In genomic region chr1:3188150-3188971, GRCh38 we compare ENCODE assay signal across 27 cellular contexts.
A peak's percentile ranks its signal among the peaks of the same experiment; 100 is the strongest.
DNase-seq lines count a peak whose midpoint lies in the region; ATAC-seq, FAIRE-seq and TF ChIP-seq lines count a peak whose summit lies in the region.
"Had no signal": no experiment of that assay in that cellular context is flagged by ENCODE, and none has a peak within 500 bp of the region (broad histone marks: within the 10 kb centered on the region; RNA-seq: fewer than 3 reads in every experiment).

No MANE protein-coding gene starts in this region.

- H3K36me3 ChIP-seq in BLaER1 (no peaks in the 10 kb centered on the region), kidney (ENCODE audit: control insufficient read depth in 1 of 2, insufficient read depth in 2 of 2, low read length in 2 of 2) (no peaks in the 10 kb centered on the region)
- H3K36me3 ChIP-seq: esophagus muscularis mucosa, WERI-Rb-1 had no signal

- peaks cover 3% of the 10 kb centered on the region for H3K27me3 Mint-ChIP-seq in progenitor cell of endocrine pancreas
- peaks cover 5 to 58% (median 32%) of the 10 kb centered on the region in 5 donors for H3K27me3 Mint-ChIP-seq in naive thymus-derived CD8-positive, alpha-beta T cell

- POLR2A ChIA-PET in naive thymus-derived CD8-positive, alpha-beta T cell (lab: Charles Lee), result no interaction called here

- H3K4me2 ChIP-seq in BLaER1, result peak overlapping the region; percentile 40

- peaks cover 36% of the 10 kb centered on the region for H3K27me3 ChIP-seq in BLaER1

- H3K9ac ChIP-seq in BLaER1 (no peak overlapping the region), kidney (ENCODE audit: low read length in 2 of 2) (peak overlapping the region; percentile 32 to 61)

- TF ChIP-seq CTCF in kidney (IDR thresholded peaks at IDR 0.05; ENCODE audit: borderline replicate concordance, extremely low read depth, insufficient read depth), result no peak
- TF ChIP-seq CTCF in progenitor cell of endocrine pancreas (IDR thresholded peaks at IDR 0.05; ENCODE audit: unreplicated experiment), result peak; percentile 29

- peak overlapping the region; percentile 92 for H3K27ac Mint-ChIP-seq in progenitor cell of endocrine pancreas
- H3K27ac Mint-ChIP-seq in naive thymus-derived CD8-positive, alpha-beta T cell, result no peak overlapping the region
- H3K27ac Mint-ChIP-seq: activated CD4-positive, alpha-beta T cell treated with anti-CD3 and anti-CD28 coated beads, Interleukin-2, amount 10 ng/mL, durations not matched to agents 24 days and 14 days; CD8-positive, alpha-beta memory T cell; dendritic cell treated with granulocyte-macrophage colony-stimulating factor and Interleukin-4, amounts not matched to agents 40 ng/mL and 50 ng/mL, for 4 days; endodermal cell had no signal

- H3K4me1 ChIP-seq in BLaER1, result peaks cover 92% of the 10 kb centered on the region
- peaks cover 0 to 28% of the 10 kb centered on the region in 2 donors for H3K4me1 ChIP-seq in kidney (ENCODE audit: control insufficient read depth in 1 of 2, insufficient read depth in 1 of 2, low read depth in 1 of 2, low read length in 2 of 2)

- H3K9me3 Mint-ChIP-seq in progenitor cell of endocrine pancreas (ENCODE audit: low read depth), result no peaks in the 10 kb centered on the region
- H3K9me3 Mint-ChIP-seq in naive thymus-derived CD8-positive, alpha-beta T cell, result no peaks in the 10 kb centered on the region
- H3K9me3 Mint-ChIP-seq: activated CD4-positive, alpha-beta T cell treated with anti-CD3 and anti-CD28 coated beads, Interleukin-2, amount 10 ng/mL, durations not matched to agents 24 days and 14 days; activated T-cell treated with anti-CD3 and anti-CD28 coated beads, Interleukin-2, amount 50 U/mL, for 4 hours; CD8-positive, alpha-beta memory T cell; dendritic cell treated with granulocyte-macrophage colony-stimulating factor and Interleukin-4, amounts not matched to agents 40 ng/mL and 50 ng/mL, for 4 days; endodermal cell; IgD-negative memory B cell had no signal

- H3K4me3 ChIP-seq in BLaER1, result no peak overlapping the region
- no peak overlapping the region for H3K4me3 ChIP-seq in kidney (ENCODE audit: low read length in 2 of 2)
- H3K4me3 ChIP-seq: esophagus muscularis mucosa had no signal

- no peaks in the 10 kb centered on the region for H4K20me1 ChIP-seq in BLaER1

- DNase-seq in kidney, result no peak
- no peak for DNase-seq in progenitor cell of endocrine pancreas (ENCODE audit: low spot score, unreplicated experiment)
- DNase-seq in naive thymus-derived CD8-positive, alpha-beta T cell, result no peak
- DNase-seq: activated CD4-positive, alpha-beta T cell treated with anti-CD3 and anti-CD28 coated beads, Interleukin-2, amount 10 ng/mL, durations not matched to agents 24 days and 14 days; activated gamma-delta T cell treated with Interleukin-2 at 50 U/mL for 16 hours; activated T-cell treated with anti-CD3 and anti-CD28 coated beads, Interleukin-2, amount 50 U/mL, for 4 hours; CD8-positive, alpha-beta memory T cell; DMS 273 treated with DMSO at 0.1 percent for 48 hours; endodermal cell; foreskin melanocyte; NCI-H1092 treated with DMSO at 0.1 percent for 48 hours; NCI-H187; NCI-H526; SIG-M5; stimulated activated naive CD8-positive, alpha-beta T cell treated with anti-CD3 and anti-CD28 coated beads, Interleukin-15, Interleukin-2, amounts not matched to agents 100 U/mL and 50 U/mL, for 24 hours; T1000; WERI-Rb-1 had no signal

- H3K4me3 Mint-ChIP-seq in progenitor cell of endocrine pancreas (ENCODE audit: low read depth), result peak overlapping the region; percentile 33
- no peak overlapping the region for H3K4me3 Mint-ChIP-seq in naive thymus-derived CD8-positive, alpha-beta T cell
- H3K4me3 Mint-ChIP-seq: activated CD4-positive, alpha-beta T cell treated with anti-CD3 and anti-CD28 coated beads, Interleukin-2, amount 10 ng/mL, durations not matched to agents 24 days and 14 days; activated T-cell treated with anti-CD3 and anti-CD28 coated beads, Interleukin-2, amount 50 U/mL, for 4 hours; CD8-positive, alpha-beta memory T cell; dendritic cell treated with granulocyte-macrophage colony-stimulating factor and Interleukin-4, amounts not matched to agents 40 ng/mL and 50 ng/mL, for 4 days; endodermal cell; IgD-negative memory B cell had no signal

- H3K27ac ChIP-seq in BLaER1 (no peak overlapping the region), angular gyrus (ENCODE audit: low read depth, low read length) (peak overlapping the region; percentile 8), kidney (ENCODE audit: low read depth in 2 of 2, low read length in 2 of 2) (peak overlapping the region; percentile 93 to 94)
- H3K27ac ChIP-seq: WERI-Rb-1 had no signal

- H3K36me3 Mint-ChIP-seq in progenitor cell of endocrine pancreas (ENCODE audit: insufficient read depth), result peaks cover 4% of the 10 kb centered on the region
- H3K36me3 Mint-ChIP-seq in naive thymus-derived CD8-positive, alpha-beta T cell, result no peaks in the 10 kb centered on the region
- H3K36me3 Mint-ChIP-seq: CD8-positive, alpha-beta memory T cell; IgD-negative memory B cell had no signal

- H3K4me1 Mint-ChIP-seq in progenitor cell of endocrine pancreas (ENCODE audit: low read depth), result peaks cover 77% of the 10 kb centered on the region
- peaks cover 0 to 9% (median 2%) of the 10 kb centered on the region in 4 donors for H3K4me1 Mint-ChIP-seq in naive thymus-derived CD8-positive, alpha-beta T cell
- H3K4me1 Mint-ChIP-seq: activated CD4-positive, alpha-beta T cell treated with anti-CD3 and anti-CD28 coated beads, Interleukin-2, amount 10 ng/mL, durations not matched to agents 24 days and 14 days; CD8-positive, alpha-beta memory T cell had no signal

- ATAC-seq in GM19328 (IDR thresholded peaks at IDR 0.05; ENCODE audit: unreplicated experiment) (no peak), GM19395 (IDR thresholded peaks at IDR 0.05; ENCODE audit: unreplicated experiment) (no peak), HG03196 (IDR thresholded peaks at IDR 0.05; ENCODE audit: unreplicated experiment) (no peak)
- ATAC-seq in naive thymus-derived CD8-positive, alpha-beta T cell, result no peak
- ATAC-seq: activated T-cell treated with anti-CD3 and anti-CD28 coated beads, Interleukin-2, amount 50 U/mL, for 4 hours; stimulated activated naive CD8-positive, alpha-beta T cell treated with anti-CD3 and anti-CD28 coated beads, Interleukin-15, Interleukin-2, amounts not matched to agents 100 U/mL and 50 U/mL, for 24 hours had no signal

- intact Hi-C loops in kidney (cut with DNase I), result no loop called here

- no peak for FAIRE-seq in kidney (lab: Jason Lieb, UNC)
- FAIRE-seq: GM12892, H1 had no signal

- H3K9me3 ChIP-seq in BLaER1 (no peaks in the 10 kb centered on the region), kidney (ENCODE audit: control insufficient read depth in 1 of 2, low read length in 2 of 2) (no peaks in the 10 kb centered on the region)
- H3K9me3 ChIP-seq: esophagus muscularis mucosa had no signal
